In the genomic region with DNA sequence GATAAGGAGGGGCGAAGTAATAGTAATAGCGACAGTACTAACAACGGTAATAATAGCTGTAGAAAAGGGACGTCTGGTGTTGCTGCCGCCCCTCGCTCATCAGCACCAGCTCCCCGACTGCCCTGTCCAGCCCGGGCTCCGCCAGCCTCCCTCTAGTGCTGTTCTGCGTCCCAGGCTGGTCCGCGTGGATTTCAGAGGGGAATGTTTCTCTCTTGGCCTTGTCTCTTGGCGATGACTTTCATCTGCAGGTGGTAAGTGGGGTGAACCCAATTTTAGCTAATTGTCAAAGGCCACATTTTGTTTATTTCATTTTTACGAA, we compare ENCODE assay signal across 8 cellular contexts. TPM values are rescaled to one million over a fixed set of nuclear protein-coding genes. Genes with fewer than 3 reads are reported as not detected.
A peak's percentile ranks its signal among the peaks of the same experiment; 100 is the strongest.
DNase-seq lines count a peak whose midpoint lies in the region; ATAC-seq and TF ChIP-seq lines count a peak whose summit lies in the region.
"Had no signal": no experiment of that assay in that cellular context is flagged by ENCODE, and none has a peak within 500 bp of the region (broad histone marks: within the 10 kb centered on the region; RNA-seq: fewer than 3 reads in every experiment).

No MANE protein-coding gene starts in this region.

- H3K27me3 ChIP-seq in NT2/D1 (ENCODE audit: insufficient read depth, insufficient read length) (peaks cover 24% of the 10 kb centered on the region), fibroblast of lung (ENCODE audit: control insufficient read depth, insufficient read depth, low read length) (no peaks in the 10 kb centered on the region), neural cell (ENCODE audit: insufficient read depth, low read depth, low read length) (no peaks in the 10 kb centered on the region)

- H3K9ac ChIP-seq in NT2/D1 (ENCODE audit: insufficient read length, low read depth) = peak overlapping the region; percentile 74
- H3K9ac ChIP-seq in fibroblast of lung (ENCODE audit: insufficient read depth, low read length) = peak overlapping the region; percentile 34
- H3K9ac ChIP-seq in neural cell (ENCODE audit: low read length) = peak overlapping the region; percentile 83

- H3F3A ChIP-seq in neural cell (ENCODE audit: insufficient read depth, low read length, poor library complexity, severe bottlenecking) = peaks cover 4% of the 10 kb centered on the region

- peak; percentile 8 for TF ChIP-seq RAD21 in neural cell (conservative IDR thresholded peaks at IDR 0.05)

- no peaks in the 10 kb centered on the region for H3K4me1 ChIP-seq in NT2/D1 (ENCODE audit: insufficient read depth, insufficient read length)
- no peaks in the 10 kb centered on the region for H3K4me1 ChIP-seq in fibroblast of lung (ENCODE audit: control insufficient read depth, extremely low read depth, insufficient read depth, low read length)

- H3K9me3 ChIP-seq in NT2/D1 (ENCODE audit: insufficient read depth, low read length) (no peaks in the 10 kb centered on the region), fibroblast of lung (ENCODE audit: control insufficient read depth, insufficient read depth, low read depth, low read length) (no peaks in the 10 kb centered on the region), neural cell (ENCODE audit: low read length) (no peaks in the 10 kb centered on the region)

- H3K79me2 ChIP-seq in fibroblast of lung (ENCODE audit: control insufficient read depth, insufficient read depth, low read length) (no peaks in the 10 kb centered on the region), neural cell (replicated peaks; ENCODE audit: insufficient read depth, low read length) (peaks cover 38% of the 10 kb centered on the region)

- no peak for TF ChIP-seq EP300 in neural cell (conservative IDR thresholded peaks at IDR 0.05; ENCODE audit: poor library complexity, severe bottlenecking)

- peak overlapping the region; percentile 61 for H3K4me3 ChIP-seq in NT2/D1 (ENCODE audit: insufficient read length, low read depth)
- peak overlapping the region; percentile 63 to 69 (median 67) for H3K4me3 ChIP-seq in fibroblast of lung (replicated peaks in 1 of 4; ENCODE audit: control extremely low read depth in 1 of 4, insufficient read depth in 1 of 4, low read depth in 3 of 4, low read length in 4 of 4)
- peak overlapping the region; percentile 78 for H3K4me3 ChIP-seq in neural cell (ENCODE audit: low read length)

- DNase-seq in GM20000 (ENCODE audit: low spot score) (peak; percentile 18), NT2/D1 (ENCODE audit: low read depth, low spot score) (no peak), fibroblast of lung (ENCODE audit: low read depth in 2 of 2) (peak; percentile 34 to 51)

- no peaks in the 10 kb centered on the region for H3K36me3 ChIP-seq in NT2/D1 (ENCODE audit: insufficient read depth, insufficient read length, low read length)
- no peaks in the 10 kb centered on the region for H3K36me3 ChIP-seq in fibroblast of lung (ENCODE audit: control insufficient read depth, insufficient read depth, low read length)
- H3K36me3 ChIP-seq in neural cell (ENCODE audit: insufficient read depth, low read length) = no peaks in the 10 kb centered on the region

- no peaks in the 10 kb centered on the region for H3K9me2 ChIP-seq in neural cell (ENCODE audit: insufficient read depth, low read length)

- H4K20me1 ChIP-seq in fibroblast of lung (ENCODE audit: control insufficient read depth, extremely low read depth, insufficient read depth, low read length) (no peaks in the 10 kb centered on the region), neural cell (ENCODE audit: insufficient read depth) (no peaks in the 10 kb centered on the region)

- peak overlapping the region; percentile 3 for H3K27ac ChIP-seq in fibroblast of lung (ENCODE audit: insufficient read depth, low read length)
- H3K27ac ChIP-seq in neural cell (ENCODE audit: low read length) = peak overlapping the region; percentile 73

- ATAC-seq in HG03039 (IDR thresholded peaks at IDR 0.05; ENCODE audit: unreplicated experiment) (no peak), GM18867 (IDR thresholded peaks at IDR 0.05; ENCODE audit: unreplicated experiment) (no peak), HG02938 (IDR thresholded peaks at IDR 0.05; ENCODE audit: unreplicated experiment) (no peak)

- TF ChIP-seq CTCF in GM20000 (IDR thresholded peaks at IDR 0.05; ENCODE audit: extremely low read depth, missing control alignments) (no peak), fibroblast of lung (conservative IDR thresholded peaks at IDR 0.05 in 1 of 2, IDR thresholded peaks at IDR 0.05 in 1 of 2; ENCODE audit: low read depth in 1 of 2, low read length in 2 of 2) (no peak), neural cell (IDR thresholded peaks at IDR 0.05; ENCODE audit: poor library complexity, severe bottlenecking) (no peak)

- H2AFZ ChIP-seq in fibroblast of lung (ENCODE audit: low read length) = peak overlapping the region; percentile 83
- H2AFZ ChIP-seq in neural cell (ENCODE audit: low read depth, low read length) = peak overlapping the region; percentile 75

- H3K4me2 ChIP-seq in fibroblast of lung (ENCODE audit: extremely low read depth, insufficient read depth, low read length) (peak overlapping the region; percentile 89), neural cell (ENCODE audit: low read length) (peak overlapping the region; percentile 88)

TF ChIP-seq in neural cell, 6 proteins besides CTCF, POLR2A, EP300 and RAD21:
- no peak for TF ChIP-seq EZH2 (IDR thresholded peaks at IDR 0.05; ENCODE audit: borderline replicate concordance, insufficient read depth, low read length, poor library complexity, severe bottlenecking)
- TF ChIP-seq, protein P1, sequence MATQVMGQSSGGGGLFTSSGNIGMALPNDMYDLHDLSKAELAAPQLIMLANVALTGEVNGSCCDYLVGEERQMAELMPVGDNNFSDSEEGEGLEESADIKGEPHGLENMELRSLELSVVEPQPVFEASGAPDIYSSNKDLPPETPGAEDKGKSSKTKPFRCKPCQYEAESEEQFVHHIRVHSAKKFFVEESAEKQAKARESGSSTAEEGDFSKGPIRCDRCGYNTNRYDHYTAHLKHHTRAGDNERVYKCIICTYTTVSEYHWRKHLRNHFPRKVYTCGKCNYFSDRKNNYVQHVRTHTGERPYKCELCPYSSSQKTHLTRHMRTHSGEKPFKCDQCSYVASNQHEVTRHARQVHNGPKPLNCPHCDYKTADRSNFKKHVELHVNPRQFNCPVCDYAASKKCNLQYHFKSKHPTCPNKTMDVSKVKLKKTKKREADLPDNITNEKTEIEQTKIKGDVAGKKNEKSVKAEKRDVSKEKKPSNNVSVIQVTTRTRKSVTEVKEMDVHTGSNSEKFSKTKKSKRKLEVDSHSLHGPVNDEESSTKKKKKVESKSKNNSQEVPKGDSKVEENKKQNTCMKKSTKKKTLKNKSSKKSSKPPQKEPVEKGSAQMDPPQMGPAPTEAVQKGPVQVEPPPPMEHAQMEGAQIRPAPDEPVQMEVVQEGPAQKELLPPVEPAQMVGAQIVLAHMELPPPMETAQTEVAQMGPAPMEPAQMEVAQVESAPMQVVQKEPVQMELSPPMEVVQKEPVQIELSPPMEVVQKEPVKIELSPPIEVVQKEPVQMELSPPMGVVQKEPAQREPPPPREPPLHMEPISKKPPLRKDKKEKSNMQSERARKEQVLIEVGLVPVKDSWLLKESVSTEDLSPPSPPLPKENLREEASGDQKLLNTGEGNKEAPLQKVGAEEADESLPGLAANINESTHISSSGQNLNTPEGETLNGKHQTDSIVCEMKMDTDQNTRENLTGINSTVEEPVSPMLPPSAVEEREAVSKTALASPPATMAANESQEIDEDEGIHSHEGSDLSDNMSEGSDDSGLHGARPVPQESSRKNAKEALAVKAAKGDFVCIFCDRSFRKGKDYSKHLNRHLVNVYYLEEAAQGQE (IDR thresholded peaks at IDR 0.05; ENCODE audit: borderline replicate concordance) = peak; percentile 30
TF ChIP-seq in neural cell: peak in this region for 1.

RNA-seq across cellular contexts. Expression of a gene that starts 0.6 kb away (rescaled TPM):
- 4.1 and 5.1 TPM in 2 replicates for total RNA-seq in fibroblast of lung
- polyA plus RNA-seq in fibroblast of lung (1.3 and 2.4 TPM in 2 replicates), neural cell (25.6 and 29.9 TPM in 2 replicates)
- 1.5 TPM in 2 replicates for polyA plus RNA-seq in fibroblast of lung (2012)
- polyA minus RNA-seq in fibroblast of lung (ENCODE audit: low replicate concordance) (1.9 TPM in 1 of 2 replicates, not detected in the other), neural cell (64.0 and 71.0 TPM in 2 replicates)
- total RNA-seq: SK-MEL-5 had no signal
